19 cellular contexts compared by ENCODE assay signal in the genomic region with DNA sequence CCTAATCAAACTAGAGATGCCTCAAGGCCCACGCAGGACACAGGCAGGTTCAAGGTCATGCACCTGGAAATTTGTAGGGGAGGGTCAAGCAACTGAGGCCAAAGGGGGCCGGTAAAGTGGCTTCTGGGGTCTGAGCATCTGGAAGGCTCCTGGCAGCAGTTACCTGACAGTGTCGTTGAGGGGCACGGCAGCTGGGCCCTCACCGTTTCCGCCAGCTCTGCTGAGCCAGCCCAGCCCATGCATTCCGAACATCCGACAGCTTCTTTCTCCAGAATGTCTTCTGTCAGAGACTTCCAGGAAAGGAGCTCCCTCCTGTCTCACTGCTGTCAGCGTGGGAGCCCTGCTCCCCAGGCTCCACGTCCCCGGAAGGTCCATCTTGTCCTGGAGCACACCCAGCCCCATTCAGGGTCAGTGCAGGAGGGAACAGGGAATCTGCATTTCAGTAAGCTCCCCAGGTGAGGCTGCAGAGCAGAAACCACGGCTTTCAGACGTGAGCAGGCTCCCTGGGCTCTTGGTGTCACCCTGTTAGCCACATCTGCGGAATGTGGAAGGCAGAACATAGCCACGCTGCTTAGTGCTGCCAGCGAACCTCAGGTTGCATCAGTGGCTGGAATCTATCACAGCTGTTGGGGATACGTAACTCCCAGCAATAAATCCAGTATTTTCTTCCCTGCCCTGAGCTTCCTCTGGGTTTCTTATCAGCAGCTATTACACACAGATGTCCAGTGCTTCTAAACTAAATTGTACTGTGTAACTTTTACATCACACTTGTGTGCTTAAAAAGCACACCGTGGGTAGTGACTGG. TPM values are rescaled to one million over a fixed set of nuclear protein-coding genes. Genes with fewer than 3 reads are reported as not detected.
DNase-seq lines count a peak whose midpoint lies in the region; ATAC-seq and TF ChIP-seq lines count a peak whose summit lies in the region.
"Had no signal": no experiment of that assay in that cellular context is flagged by ENCODE, and none has a peak within 500 bp of the region (broad histone marks: within the 10 kb centered on the region; RNA-seq: fewer than 3 reads in every experiment).

No MANE protein-coding gene starts in this region.

- intact Hi-C loops in IMR-90 (cut with micrococcal nuclease) (no loop called here), ascending aorta (cut with DNase I) (loop anchor here (5.0 to 10.0 kb wide), 3 partner anchors 144 to 537 kb away; a partner anchor contains a TSS)

- 37% methylated on average over 11 of the region's 18 CpGs; no CpG with 5 or more reads in 1 of the 2 experiments for WGBS in IMR-90 (ENCODE audit: extremely low coverage in 2 of 2, insufficient read length in 1 of 2), 2 experiments
- no CpG with 5 or more reads among the region's 18 CpGs for WGBS in trophoblast cell (ENCODE audit: extremely low coverage, insufficient coverage, insufficient read length)

- H2AK5ac ChIP-seq in IMR-90 (ENCODE audit: low read depth, low read length), result no peak overlapping the region
- H2AK5ac ChIP-seq in trophoblast cell (ENCODE audit: low read length), result no peak overlapping the region

- H2BK15ac ChIP-seq in IMR-90 (ENCODE audit: low read depth, low read length), result no peak overlapping the region

- no peaks in the 10 kb centered on the region for H3K79me2 ChIP-seq in trophoblast cell (ENCODE audit: control insufficient read depth, insufficient read depth, low read length, poor library complexity)

- CTCF ChIA-PET in IMR-90 (lab: Yijun Ruan, JAX), result interaction anchor here (0.6 kb wide), 1 partner anchor 290 kb away, joined by 5 read pairs; no protein-coding TSS in a partner anchor

- no peak overlapping the region for H2BK12ac ChIP-seq in trophoblast cell (ENCODE audit: low read length)

- H3K27ac Mint-ChIP-seq in T-helper 17 cell, result no peak overlapping the region
- H3K27ac Mint-ChIP-seq: activated T-helper 17 cell treated with anti-CD3 and anti-CD28 coated beads, Interleukin-2, amount 50 U/mL, for 72 hours had no signal

- H3K27ac ChIP-seq in IMR-90 (ENCODE audit: insufficient read depth, low read length) (no peak overlapping the region), trophoblast cell (ENCODE audit: low read depth, low read length) (no peak overlapping the region), ascending aorta (no peak overlapping the region)
- H3K27ac ChIP-seq: esophagus squamous epithelium, sigmoid colon, stomach had no signal

- no peak overlapping the region for H4K5ac ChIP-seq in IMR-90 (ENCODE audit: low read depth, low read length)

- H2AFZ ChIP-seq in IMR-90 (replicated peaks; ENCODE audit: low read length, poor library complexity) (peak overlapping the region; percentile 53), trophoblast cell (ENCODE audit: insufficient read depth, low read length, poor library complexity) (no peak overlapping the region)

- peaks cover 2% of the 10 kb centered on the region; the same call in 1 of the 2 replicates for H3K4me1 ChIP-seq in IMR-90 (ENCODE audit: control insufficient read depth, insufficient read depth, low read length)
- no peaks in the 10 kb centered on the region for H3K4me1 ChIP-seq in trophoblast cell (ENCODE audit: control insufficient read depth in 1 of 2, insufficient read depth in 2 of 2, low read length in 2 of 2)
- H3K4me1 ChIP-seq in ascending aorta, result no peaks in the 10 kb centered on the region

- dilution Hi-C loops in IMR-90 (cut with HindIII; ENCODE audit: low sequenced_read_pairs, unreplicated experiment), result no loop called here

- H2BK20ac ChIP-seq in IMR-90 (ENCODE audit: low read depth, low read length), result no peak overlapping the region

- H3K4me2 ChIP-seq in IMR-90 (ENCODE audit: low read depth, low read length), result no peak overlapping the region; the same call in 1 of the 2 replicates
- H3K4me2 ChIP-seq in trophoblast cell (ENCODE audit: low read length), result no peak overlapping the region

- H4K12ac ChIP-seq in trophoblast cell (ENCODE audit: low read depth, low read length), result no peak overlapping the region

- H4K8ac ChIP-seq in IMR-90 (ENCODE audit: low read depth in 2 of 2, low read length in 2 of 2), result no peak overlapping the region
- H4K8ac ChIP-seq in trophoblast cell (ENCODE audit: low read depth, low read length), result no peak overlapping the region

- no peak overlapping the region for H3K23ac ChIP-seq in IMR-90 (ENCODE audit: low read depth, low read length)
- no peak overlapping the region for H3K23ac ChIP-seq in trophoblast cell (ENCODE audit: low read length)

- POLR2A ChIA-PET in IMR-90 (lab: Charles Lee; ENCODE audit: unreplicated experiment), result no interaction called here

- peaks cover 72% of the 10 kb centered on the region for H3K27me3 Mint-ChIP-seq in T-helper 17 cell

- TF ChIP-seq POLR2A in IMR-90 (IDR thresholded peaks at IDR 0.05; ENCODE audit: low read depth, low read length), result no peak

- no peaks in the 10 kb centered on the region for H3K9me3 ChIP-seq in IMR-90 (ENCODE audit: control insufficient read depth, insufficient read depth, low read length)
- no peaks in the 10 kb centered on the region for H3K9me3 ChIP-seq in trophoblast cell (ENCODE audit: insufficient read depth, low read depth, low read length)
- H3K9me3 ChIP-seq in ascending aorta, result no peaks in the 10 kb centered on the region
- H3K9me3 ChIP-seq in T-helper 17 cell (ENCODE audit: control insufficient read depth, low read length, poor library complexity, severe bottlenecking), result no peaks in the 10 kb centered on the region
- H3K9me3 ChIP-seq: esophagus squamous epithelium, sigmoid colon, stomach had no signal

- in situ Hi-C loops in IMR-90 (cut with MboI; ENCODE audit: low sequenced_read_pairs), result loop anchor here (25.0 kb wide), 1 partner anchor 507 kb away; no protein-coding TSS in a partner anchor

- no peak overlapping the region for H3K4me3 Mint-ChIP-seq in T-helper 17 cell
- H3K4me3 Mint-ChIP-seq: activated T-helper 17 cell treated with anti-CD3 and anti-CD28 coated beads, Interleukin-2, amount 50 U/mL, for 72 hours had no signal

- ATAC-seq in IMR-90 (ENCODE audit: low read depth) (peak; percentile 53), T-helper 17 cell (no peak), HG02759 (IDR thresholded peaks at IDR 0.05; ENCODE audit: unreplicated experiment) (no peak)
- ATAC-seq: activated T-helper 17 cell treated with anti-CD3 and anti-CD28 coated beads, Interleukin-2, amount 50 U/mL, for 72 hours; left lobe of liver had no signal

- no peak overlapping the region for H2BK5ac ChIP-seq in IMR-90 (ENCODE audit: low read depth, low read length, poor library complexity, severe bottlenecking)
- no peak overlapping the region for H2BK5ac ChIP-seq in trophoblast cell (ENCODE audit: low read depth, low read length, poor library complexity)

- BruUV-seq in IMR-90 (replicated peaks; lab: Mats Ljungman, UMichigan), result no TSS peak

- H4K91ac ChIP-seq in IMR-90 (ENCODE audit: insufficient read depth, low read depth, low read length), result no peak overlapping the region
- H4K91ac ChIP-seq in trophoblast cell (ENCODE audit: low read depth, low read length), result no peak overlapping the region

- no peaks in the 10 kb centered on the region for H4K20me1 ChIP-seq in IMR-90 (ENCODE audit: insufficient read depth, low read length)

- H2AK9ac ChIP-seq in IMR-90 (replicated peaks; ENCODE audit: low read depth, low read length, poor library complexity), result peak overlapping the region; percentile 25

- H3K27me3 ChIP-seq in IMR-90 (ENCODE audit: control insufficient read depth, insufficient read depth, low read length) (no peaks in the 10 kb centered on the region; the same call in 1 of the 2 replicates), trophoblast cell (ENCODE audit: insufficient read depth, low read length) (no peaks in the 10 kb centered on the region), ascending aorta (no peaks in the 10 kb centered on the region)
- H3K27me3 ChIP-seq: stomach had no signal

- peaks cover 2% of the 10 kb centered on the region for H3K36me3 Mint-ChIP-seq in T-helper 17 cell (ENCODE audit: low read depth)

- no peaks in the 10 kb centered on the region; the same call in 1 of the 2 replicates for H3K36me3 ChIP-seq in IMR-90 (ENCODE audit: control insufficient read depth, insufficient read depth, low read length)
- H3K36me3 ChIP-seq in trophoblast cell (ENCODE audit: control insufficient read depth in 1 of 2, insufficient read depth in 2 of 2, low read length in 2 of 2), result no peaks in the 10 kb centered on the region
- peaks cover 9 to 13% of the 10 kb centered on the region in 2 donors for H3K36me3 ChIP-seq in ascending aorta

- H3K4me1 Mint-ChIP-seq in T-helper 17 cell, result peaks cover 3% of the 10 kb centered on the region
- H3K4me1 Mint-ChIP-seq: activated T-helper 17 cell treated with anti-CD3 and anti-CD28 coated beads, Interleukin-2, amount 50 U/mL, for 72 hours had no signal

- H3K79me1 ChIP-seq in IMR-90 (ENCODE audit: low read depth in 1 of 2, low read length in 2 of 2), result no peaks in the 10 kb centered on the region
- H3K79me1 ChIP-seq in trophoblast cell (ENCODE audit: low read length), result no peaks in the 10 kb centered on the region

- TF ChIP-seq CTCF in AG09309 (IDR thresholded peaks at IDR 0.05; ENCODE audit: control insufficient read depth, insufficient read depth, low read depth, low read length, missing control alignments) (no peak), IMR-90 (conservative IDR thresholded peaks at IDR 0.05; ENCODE audit: low read depth, low read length) (no peak), fibroblast of villous mesenchyme (IDR thresholded peaks at IDR 0.05; ENCODE audit: insufficient read depth, low read depth, low read length) (no peak), ascending aorta (IDR thresholded peaks at IDR 0.05) (no peak)

- no peak overlapping the region for H3K9ac ChIP-seq in IMR-90 (ENCODE audit: low read depth, low read length)
- no peak overlapping the region for H3K9ac ChIP-seq in trophoblast cell (ENCODE audit: low read length)

- no peak overlapping the region for H3K14ac ChIP-seq in IMR-90 (replicated peaks; ENCODE audit: low read depth, low read length)
- no peak overlapping the region for H3K14ac ChIP-seq in trophoblast cell (ENCODE audit: low read length)

- H3K4ac ChIP-seq in IMR-90 (ENCODE audit: low read depth, low read length) (no peak overlapping the region), trophoblast cell (ENCODE audit: low read depth, low read length) (no peak overlapping the region)

- no peak for TF ChIP-seq RAD21 in IMR-90 (IDR thresholded peaks at IDR 0.05; ENCODE audit: low read length)

- DNase-seq in AG09309 (ENCODE audit: low read depth) (peak; percentile 89), IMR-90 (peak; percentile 85), fibroblast of villous mesenchyme (ENCODE audit: low read depth) (peak; percentile 86), trophoblast cell (peak; percentile 2 to 21), iPS-NIHi11 (ENCODE audit: low spot score) (no peak), ascending aorta (ENCODE audit: low spot score in 2 of 2) (no peak), T-helper 17 cell (no peak)
- DNase-seq: activated CD4-positive, CD25-positive, alpha-beta regulatory T cell treated with anti-CD3 and anti-CD28 coated beads, Interleukin-2, amount 50 U/mL, for 72 hours; C1 segment of cervical spinal cord; central memory CD4-positive, alpha-beta T cell; esophagus squamous epithelium; NCI-H1417; occipital lobe; OCI-M1; sigmoid colon; stomach had no signal

- H3K4me3 ChIP-seq in AG09309 (ENCODE audit: control insufficient read depth, low read depth, low read length) (no peak overlapping the region), IMR-90 (ENCODE audit: insufficient read depth, low read depth, low read length) (no peak overlapping the region), fibroblast of villous mesenchyme (ENCODE audit: low read depth, low read length) (no peak overlapping the region), trophoblast cell (ENCODE audit: low read depth, low read length) (no peak overlapping the region), ascending aorta (no peak overlapping the region)
- H3K4me3 ChIP-seq: esophagus squamous epithelium, sigmoid colon, stomach had no signal

- H3K56ac ChIP-seq in IMR-90 (ENCODE audit: extremely low read depth, insufficient read depth, low read length), result 0 out of 2 replicates have a peak overlapping the region, but pooled peaks have one; percentile 3

- H2BK120ac ChIP-seq in IMR-90 (ENCODE audit: low read depth, low read length) (no peak overlapping the region), trophoblast cell (ENCODE audit: insufficient read depth, low read length, poor library complexity) (no peak overlapping the region)

- H3K18ac ChIP-seq in IMR-90 (ENCODE audit: low read depth, low read length) (no peak overlapping the region; the same call in 1 of the 2 replicates), trophoblast cell (ENCODE audit: low read length) (no peak overlapping the region)

- no peaks in the 10 kb centered on the region for H3K9me1 ChIP-seq in IMR-90 (ENCODE audit: insufficient read depth, low read length)

RNA-seq across cellular contexts. Expression of a gene that starts 36.3 kb away (rescaled TPM):
- total RNA-seq in IMR-90 (2012; rRNA removed), result not detected in 2 replicates
- polyA plus RNA-seq in IMR-90 (2012; rRNA removed), result not detected in 2 replicates
- not detected in 2 replicates for polyA plus RNA-seq in IMR-90 (2012; cell fraction: cytosol; rRNA removed)
- polyA plus RNA-seq in IMR-90 (2012; cell fraction: nucleus; rRNA removed; ENCODE audit: low replicate concordance), result not detected in 2 replicates
- total RNA-seq in fibroblast of villous mesenchyme, result not detected in 2 replicates
- 0.12 and 0.28 TPM in 2 replicates for polyA plus RNA-seq in trophoblast cell (2013)
- not detected for total RNA-seq in ascending aorta
- not detected for total RNA-seq in T-helper 17 cell
- total RNA-seq: activated T-helper 17 cell treated with anti-CD3 and anti-CD28 coated beads, Interleukin-2, amount 50 U/mL, for 72 hours; occipital lobe had no signal

Comparison
In these comparisons a context has a peak if more than half of its experiments do, and no peak if none do; other contexts are left out.
1. DNase-seq: peak in AG09309 (single experiment), IMR-90 (single experiment), fibroblast of villous mesenchyme (single experiment) and trophoblast cell (2 of 2); none in iPS-NIHi11 (single experiment), ascending aorta (0 of 2) and T-helper 17 cell (0 of 3).